1 cellular context compared by ENCODE assay signal in genomic region chr10:106271237-106271636, GRCh38.
TF ChIP-seq lines count a peak whose summit lies in the region.

No MANE protein-coding gene starts in this region.

TF ChIP-seq in GM23338, 12 proteins besides CTCF, POLR2A, EP300 and RAD21 (continued from another document):
- no peak for TF ChIP-seq REST (IDR thresholded peaks at IDR 0.05; ENCODE audit: unreplicated experiment)
- no peak for TF ChIP-seq EZH2phosphoT487 (IDR thresholded peaks at IDR 0.05; ENCODE audit: unreplicated experiment)
- TF ChIP-seq CREB1 (CRISPR knock-in tag; IDR thresholded peaks at IDR 0.05; ENCODE audit: low read depth), result no peak
- no peak for TF ChIP-seq JUNB (IDR thresholded peaks at IDR 0.05; ENCODE audit: unreplicated experiment)
- no peak for TF ChIP-seq ZNF462 (CRISPR knock-in tag; IDR thresholded peaks at IDR 0.05)
